Comparison of ENCODE assay signal across 1 cellular context in the genomic region with DNA sequence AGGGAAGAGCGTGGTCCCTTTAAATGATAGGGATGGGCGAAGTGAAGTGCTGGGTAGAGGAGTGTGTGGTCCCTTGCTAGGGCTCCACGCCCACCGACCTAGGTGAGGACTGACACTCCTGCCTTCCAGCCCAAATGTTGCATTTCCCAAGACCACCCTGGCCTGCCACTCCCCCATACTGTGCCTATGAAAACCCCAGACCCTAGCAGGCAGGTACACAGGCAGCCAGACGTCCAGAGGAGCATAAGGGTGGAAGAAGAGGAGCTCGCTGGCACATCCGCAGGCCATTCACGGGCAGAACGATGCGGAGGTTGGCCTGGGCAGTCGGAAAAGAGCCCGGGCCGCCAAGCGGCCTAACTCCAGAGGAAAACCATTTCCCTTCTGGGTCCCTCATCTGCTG.
TF ChIP-seq lines count a peak whose summit lies in the region.

No MANE protein-coding gene starts in this region.

TF ChIP-seq in SK-N-SH, 30 proteins besides CTCF, POLR2A, EP300 and RAD21 (continued from another document):
- no peak for TF ChIP-seq TAF1 (IDR thresholded peaks at IDR 0.05; ENCODE audit: borderline replicate concordance, low read depth, low read length)
- no peak for TF ChIP-seq POLR2AphosphoS5 (IDR thresholded peaks at IDR 0.05; ENCODE audit: low read depth, low read length)
- TF ChIP-seq MXI1 (IDR thresholded peaks at IDR 0.05; ENCODE audit: low read depth, low read length) = no peak
- TF ChIP-seq, protein P1, sequence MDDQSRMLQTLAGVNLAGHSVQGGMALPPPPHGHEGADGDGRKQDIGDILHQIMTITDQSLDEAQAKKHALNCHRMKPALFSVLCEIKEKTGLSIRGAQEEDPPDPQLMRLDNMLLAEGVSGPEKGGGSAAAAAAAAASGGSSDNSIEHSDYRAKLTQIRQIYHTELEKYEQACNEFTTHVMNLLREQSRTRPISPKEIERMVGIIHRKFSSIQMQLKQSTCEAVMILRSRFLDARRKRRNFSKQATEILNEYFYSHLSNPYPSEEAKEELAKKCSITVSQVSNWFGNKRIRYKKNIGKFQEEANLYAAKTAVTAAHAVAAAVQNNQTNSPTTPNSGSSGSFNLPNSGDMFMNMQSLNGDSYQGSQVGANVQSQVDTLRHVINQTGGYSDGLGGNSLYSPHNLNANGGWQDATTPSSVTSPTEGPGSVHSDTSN (IDR thresholded peaks at IDR 0.05) = no peak
- TF ChIP-seq, protein P2, sequence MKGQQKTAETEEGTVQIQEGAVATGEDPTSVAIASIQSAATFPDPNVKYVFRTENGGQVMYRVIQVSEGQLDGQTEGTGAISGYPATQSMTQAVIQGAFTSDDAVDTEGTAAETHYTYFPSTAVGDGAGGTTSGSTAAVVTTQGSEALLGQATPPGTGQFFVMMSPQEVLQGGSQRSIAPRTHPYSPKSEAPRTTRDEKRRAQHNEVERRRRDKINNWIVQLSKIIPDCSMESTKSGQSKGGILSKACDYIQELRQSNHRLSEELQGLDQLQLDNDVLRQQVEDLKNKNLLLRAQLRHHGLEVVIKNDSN (IDR thresholded peaks at IDR 0.05; ENCODE audit: borderline replicate concordance, low read depth) = no peak
- no peak for TF ChIP-seq RFX5 (IDR thresholded peaks at IDR 0.05; ENCODE audit: low read length)
- TF ChIP-seq JUND (IDR thresholded peaks at IDR 0.05) = no peak
